In genomic region chr6:106628658-106629102, GRCh38 we compare ENCODE assay signal across 2 cellular contexts.
TF ChIP-seq lines count a peak whose summit lies in the region.

No MANE protein-coding gene starts in this region.

TF ChIP-seq in GM12878, 131 proteins besides CTCF, POLR2A, EP300 and RAD21 (continued from another document):
- TF ChIP-seq TCF7 (IDR thresholded peaks at IDR 0.05; ENCODE audit: borderline replicate concordance) (no peak), NFYA (IDR thresholded peaks at IDR 0.05; ENCODE audit: borderline replicate concordance, low read depth, low read length) (no peak), IRF4 (IDR thresholded peaks at IDR 0.05; ENCODE audit: low read depth, low read length) (no peak), STAT3 (IDR thresholded peaks at IDR 0.05; ENCODE audit: low read depth, low read length) (no peak), EED (IDR thresholded peaks at IDR 0.05; ENCODE audit: low read depth) (no peak), NBN (IDR thresholded peaks at IDR 0.05) (no peak), DPF2 (IDR thresholded peaks at IDR 0.05) (no peak), TCF3 (IDR thresholded peaks at IDR 0.05; ENCODE audit: borderline replicate concordance, insufficient read depth, low read depth, low read length) (no peak)
- TF ChIP-seq, protein P1, sequence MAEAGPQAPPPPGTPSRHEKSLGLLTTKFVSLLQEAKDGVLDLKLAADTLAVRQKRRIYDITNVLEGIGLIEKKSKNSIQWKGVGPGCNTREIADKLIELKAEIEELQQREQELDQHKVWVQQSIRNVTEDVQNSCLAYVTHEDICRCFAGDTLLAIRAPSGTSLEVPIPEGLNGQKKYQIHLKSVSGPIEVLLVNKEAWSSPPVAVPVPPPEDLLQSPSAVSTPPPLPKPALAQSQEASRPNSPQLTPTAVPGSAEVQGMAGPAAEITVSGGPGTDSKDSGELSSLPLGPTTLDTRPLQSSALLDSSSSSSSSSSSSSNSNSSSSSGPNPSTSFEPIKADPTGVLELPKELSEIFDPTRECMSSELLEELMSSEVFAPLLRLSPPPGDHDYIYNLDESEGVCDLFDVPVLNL (IDR thresholded peaks at IDR 0.05; ENCODE audit: low read depth, low read length), result no peak

TF ChIP-seq in liver, 16 proteins besides CTCF, POLR2A, EP300 and RAD21:
- TF ChIP-seq, protein P2, sequence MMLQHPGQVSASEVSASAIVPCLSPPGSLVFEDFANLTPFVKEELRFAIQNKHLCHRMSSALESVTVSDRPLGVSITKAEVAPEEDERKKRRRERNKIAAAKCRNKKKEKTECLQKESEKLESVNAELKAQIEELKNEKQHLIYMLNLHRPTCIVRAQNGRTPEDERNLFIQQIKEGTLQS (IDR thresholded peaks at IDR 0.05), result no peak
- TF ChIP-seq FOXA2 (IDR thresholded peaks at IDR 0.05), result peak; percentile 66
